ENCODE assay signal across 8 cellular contexts in genomic region chr3:69425249-69425648, GRCh38. TPM values are rescaled to one million over a fixed set of nuclear protein-coding genes. Genes with fewer than 3 reads are reported as not detected.
DNase-seq lines count a peak whose midpoint lies in the region; ATAC-seq, FAIRE-seq and TF ChIP-seq lines count a peak whose summit lies in the region.

No MANE protein-coding gene starts in this region.

- H3K27me3 Mint-ChIP-seq in WTC11 (ENCODE audit: low read depth), result no peaks in the 10 kb centered on the region

- FAIRE-seq in D721Med (lab: Jason Lieb, UNC), result peak; percentile 11

- H3K9me3 ChIP-seq in gastrocnemius medialis, result no peaks in the 10 kb centered on the region

- no peak for TF ChIP-seq POLR2A in gastrocnemius medialis (IDR thresholded peaks at IDR 0.05)

- POLR2A ChIA-PET in WTC11 (lab: Charles Lee), result no interaction called here

- no peaks in the 10 kb centered on the region for H3K36me3 ChIP-seq in gastrocnemius medialis

- H3K27ac Mint-ChIP-seq in WTC11, result peak overlapping the region; percentile 86; the same call in 1 of the 2 replicates

- in situ Hi-C loops in gastrocnemius medialis (cut with MboI; ENCODE audit: low sequenced_read_pairs in 4 of 4), result loop anchor here in 1 of 4 donors (10.0 kb wide), 1 partner anchor 260 kb away; no protein-coding TSS in a partner anchor

- TF ChIP-seq CTCF in D721Med (IDR thresholded peaks at IDR 0.05; ENCODE audit: insufficient read depth, missing control alignments), result peak; percentile 57
- TF ChIP-seq CTCF in WTC11 (IDR thresholded peaks at IDR 0.05), result no peak
- TF ChIP-seq CTCF in fibroblast of the aortic adventitia (IDR thresholded peaks at IDR 0.05; ENCODE audit: insufficient read depth, low read length), result peak; percentile 63
- TF ChIP-seq CTCF in gastrocnemius medialis (IDR thresholded peaks at IDR 0.05 in 4 of 5, conservative IDR thresholded peaks at IDR 0.05 in 1 of 5), result peak in 3 of 5 experiments; percentile 4 to 32 (median 12)

- no peaks in the 10 kb centered on the region for H3K36me3 Mint-ChIP-seq in WTC11

- intact Hi-C loops in gastrocnemius medialis (cut with DNase I; ENCODE audit: low total_unique reads), result no loop called here

- DNase-seq in D721Med (ENCODE audit: insufficient read length, low spot score) (no peak), WTC11 (ENCODE audit: low spot score) (peak; percentile 29), fibroblast of the aortic adventitia (ENCODE audit: low read depth) (peak; percentile 43), gastrocnemius medialis (no peak), mesenteric fat pad (ENCODE audit: low spot score) (no peak), NCI-H1092 (lab: John Stamatoyannopoulos, UW) (no peak)

- H3K4me3 ChIP-seq in fibroblast of the aortic adventitia (ENCODE audit: low read depth, low read length), result no peak overlapping the region
- H3K4me3 ChIP-seq in gastrocnemius medialis, result no peak overlapping the region

- no peaks in the 10 kb centered on the region for H3K27me3 ChIP-seq in gastrocnemius medialis

- peaks cover 4% of the 10 kb centered on the region for H3K4me1 Mint-ChIP-seq in WTC11

- ATAC-seq in GM19328 (IDR thresholded peaks at IDR 0.05; ENCODE audit: unreplicated experiment), result peak; percentile 82
- peak; percentile 77 for ATAC-seq in HG03432 (IDR thresholded peaks at IDR 0.05; ENCODE audit: unreplicated experiment)
- ATAC-seq in WTC11, result peak; percentile 95
- ATAC-seq in gastrocnemius medialis, result no peak

- CTCF ChIA-PET in WTC11 (lab: Charles Lee), result interaction anchor here (0.6 to 1.4 kb wide), 3 partner anchors 264 to 304 kb away, joined by 3 to 4 read pairs (median 3); no protein-coding TSS in a partner anchor

- H3K4me3 Mint-ChIP-seq in WTC11, result no peak overlapping the region

- no peak overlapping the region for H3K27ac ChIP-seq in gastrocnemius medialis

- no peaks in the 10 kb centered on the region for H3K9me3 Mint-ChIP-seq in WTC11

- H3K4me1 ChIP-seq in gastrocnemius medialis, result peaks cover 0 to 4% of the 10 kb centered on the region in 2 donors

TF ChIP-seq in WTC11, 78 proteins besides CTCF, POLR2A, EP300 and RAD21:
- no peak for TF ChIP-seq HMGXB4 (CRISPR knock-in tag; IDR thresholded peaks at IDR 0.05)
- no peak for TF ChIP-seq CBFB (CRISPR knock-in tag; IDR thresholded peaks at IDR 0.05; ENCODE audit: low read depth)
- TF ChIP-seq SMAD4 (CRISPR knock-in tag; IDR thresholded peaks at IDR 0.05), result no peak
- TF ChIP-seq, protein P1, sequence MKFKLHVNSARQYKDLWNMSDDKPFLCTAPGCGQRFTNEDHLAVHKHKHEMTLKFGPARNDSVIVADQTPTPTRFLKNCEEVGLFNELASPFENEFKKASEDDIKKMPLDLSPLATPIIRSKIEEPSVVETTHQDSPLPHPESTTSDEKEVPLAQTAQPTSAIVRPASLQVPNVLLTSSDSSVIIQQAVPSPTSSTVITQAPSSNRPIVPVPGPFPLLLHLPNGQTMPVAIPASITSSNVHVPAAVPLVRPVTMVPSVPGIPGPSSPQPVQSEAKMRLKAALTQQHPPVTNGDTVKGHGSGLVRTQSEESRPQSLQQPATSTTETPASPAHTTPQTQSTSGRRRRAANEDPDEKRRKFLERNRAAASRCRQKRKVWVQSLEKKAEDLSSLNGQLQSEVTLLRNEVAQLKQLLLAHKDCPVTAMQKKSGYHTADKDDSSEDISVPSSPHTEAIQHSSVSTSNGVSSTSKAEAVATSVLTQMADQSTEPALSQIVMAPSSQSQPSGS (CRISPR knock-in tag; IDR thresholded peaks at IDR 0.05; ENCODE audit: borderline replicate concordance, low read depth), result no peak
- no peak for TF ChIP-seq NR3C1 (CRISPR knock-in tag; conservative IDR thresholded peaks at IDR 0.05; ENCODE audit: low read depth)
- TF ChIP-seq, protein P2, sequence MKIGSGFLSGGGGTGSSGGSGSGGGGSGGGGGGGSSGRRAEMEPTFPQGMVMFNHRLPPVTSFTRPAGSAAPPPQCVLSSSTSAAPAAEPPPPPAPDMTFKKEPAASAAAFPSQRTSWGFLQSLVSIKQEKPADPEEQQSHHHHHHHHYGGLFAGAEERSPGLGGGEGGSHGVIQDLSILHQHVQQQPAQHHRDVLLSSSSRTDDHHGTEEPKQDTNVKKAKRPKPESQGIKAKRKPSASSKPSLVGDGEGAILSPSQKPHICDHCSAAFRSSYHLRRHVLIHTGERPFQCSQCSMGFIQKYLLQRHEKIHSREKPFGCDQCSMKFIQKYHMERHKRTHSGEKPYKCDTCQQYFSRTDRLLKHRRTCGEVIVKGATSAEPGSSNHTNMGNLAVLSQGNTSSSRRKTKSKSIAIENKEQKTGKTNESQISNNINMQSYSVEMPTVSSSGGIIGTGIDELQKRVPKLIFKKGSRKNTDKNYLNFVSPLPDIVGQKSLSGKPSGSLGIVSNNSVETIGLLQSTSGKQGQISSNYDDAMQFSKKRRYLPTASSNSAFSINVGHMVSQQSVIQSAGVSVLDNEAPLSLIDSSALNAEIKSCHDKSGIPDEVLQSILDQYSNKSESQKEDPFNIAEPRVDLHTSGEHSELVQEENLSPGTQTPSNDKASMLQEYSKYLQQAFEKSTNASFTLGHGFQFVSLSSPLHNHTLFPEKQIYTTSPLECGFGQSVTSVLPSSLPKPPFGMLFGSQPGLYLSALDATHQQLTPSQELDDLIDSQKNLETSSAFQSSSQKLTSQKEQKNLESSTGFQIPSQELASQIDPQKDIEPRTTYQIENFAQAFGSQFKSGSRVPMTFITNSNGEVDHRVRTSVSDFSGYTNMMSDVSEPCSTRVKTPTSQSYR (CRISPR knock-in tag; IDR thresholded peaks at IDR 0.05), result no peak
- no peak for TF ChIP-seq CREM (CRISPR knock-in tag; IDR thresholded peaks at IDR 0.05)
- TF ChIP-seq OVOL2 (CRISPR knock-in tag; IDR thresholded peaks at IDR 0.05; ENCODE audit: borderline replicate concordance), result no peak
- TF ChIP-seq, protein P3, sequence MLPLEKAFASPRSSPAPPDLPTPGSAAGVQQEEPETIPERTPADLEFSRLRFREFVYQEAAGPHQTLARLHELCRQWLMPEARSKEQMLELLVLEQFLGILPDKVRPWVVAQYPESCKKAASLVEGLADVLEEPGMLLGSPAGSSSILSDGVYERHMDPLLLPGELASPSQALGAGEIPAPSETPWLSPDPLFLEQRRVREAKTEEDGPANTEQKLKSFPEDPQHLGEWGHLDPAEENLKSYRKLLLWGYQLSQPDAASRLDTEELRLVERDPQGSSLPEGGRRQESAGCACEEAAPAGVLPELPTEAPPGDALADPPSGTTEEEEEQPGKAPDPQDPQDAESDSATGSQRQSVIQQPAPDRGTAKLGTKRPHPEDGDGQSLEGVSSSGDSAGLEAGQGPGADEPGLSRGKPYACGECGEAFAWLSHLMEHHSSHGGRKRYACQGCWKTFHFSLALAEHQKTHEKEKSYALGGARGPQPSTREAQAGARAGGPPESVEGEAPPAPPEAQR (CRISPR knock-in tag; IDR thresholded peaks at IDR 0.05), result no peak
- TF ChIP-seq FOXK1 (CRISPR knock-in tag; IDR thresholded peaks at IDR 0.05), result no peak
- TF ChIP-seq MYBL2 (CRISPR knock-in tag; IDR thresholded peaks at IDR 0.05), result no peak
- TF ChIP-seq ZNF219 (CRISPR knock-in tag; IDR thresholded peaks at IDR 0.05; ENCODE audit: borderline replicate concordance), result no peak
- TF ChIP-seq SOX15 (CRISPR knock-in tag; IDR thresholded peaks at IDR 0.05), result no peak
- TF ChIP-seq, protein P4, sequence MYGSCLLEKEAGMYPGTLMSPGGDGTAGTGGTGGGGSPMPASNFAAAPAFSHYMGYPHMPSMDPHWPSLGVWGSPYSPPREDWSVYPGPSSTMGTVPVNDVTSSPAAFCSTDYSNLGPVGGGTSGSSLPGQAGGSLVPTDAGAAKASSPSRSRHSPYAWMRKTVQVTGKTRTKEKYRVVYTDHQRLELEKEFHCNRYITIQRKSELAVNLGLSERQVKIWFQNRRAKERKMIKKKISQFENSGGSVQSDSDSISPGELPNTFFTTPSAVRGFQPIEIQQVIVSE (CRISPR knock-in tag; IDR thresholded peaks at IDR 0.05; ENCODE audit: borderline replicate concordance), result no peak
- no peak for TF ChIP-seq ZNF138 (CRISPR knock-in tag; conservative IDR thresholded peaks at IDR 0.05)
- TF ChIP-seq NR1H2 (CRISPR knock-in tag; IDR thresholded peaks at IDR 0.05), result no peak

RNA-seq across cellular contexts. Expression of gene FRMD4B, which starts 39.4 kb away (rescaled TPM):
- 4.0 to 6.7 TPM (median 5.9 TPM) in 3 replicates for total RNA-seq in WTC11 (2021)
- 0.81 and 1.6 TPM in 2 replicates for total RNA-seq in fibroblast of the aortic adventitia (ENCODE audit: low replicate concordance)
- total RNA-seq in gastrocnemius medialis, result 1 to 10 TPM in 3 of 4 donors, under 1 TPM in 1; 0.29 to 3.6 (median 1.7) TPM
- 30.5 TPM for total RNA-seq in mesenteric fat pad

Comparison
In these comparisons a context has a peak if more than half of its experiments do, and no peak if none do; other contexts are left out.
1. DNase-seq: peak in WTC11 (single experiment) and fibroblast of the aortic adventitia (single experiment); none in D721Med (single experiment), gastrocnemius medialis (0 of 2), mesenteric fat pad (single experiment) and NCI-H1092 (single experiment).
2. ATAC-seq: peak in GM19328 (single experiment), HG03432 (single experiment) and WTC11 (single experiment); none in gastrocnemius medialis (0 of 2).